Comparison of ENCODE assay signal across 1 cellular context in the genomic region with DNA sequence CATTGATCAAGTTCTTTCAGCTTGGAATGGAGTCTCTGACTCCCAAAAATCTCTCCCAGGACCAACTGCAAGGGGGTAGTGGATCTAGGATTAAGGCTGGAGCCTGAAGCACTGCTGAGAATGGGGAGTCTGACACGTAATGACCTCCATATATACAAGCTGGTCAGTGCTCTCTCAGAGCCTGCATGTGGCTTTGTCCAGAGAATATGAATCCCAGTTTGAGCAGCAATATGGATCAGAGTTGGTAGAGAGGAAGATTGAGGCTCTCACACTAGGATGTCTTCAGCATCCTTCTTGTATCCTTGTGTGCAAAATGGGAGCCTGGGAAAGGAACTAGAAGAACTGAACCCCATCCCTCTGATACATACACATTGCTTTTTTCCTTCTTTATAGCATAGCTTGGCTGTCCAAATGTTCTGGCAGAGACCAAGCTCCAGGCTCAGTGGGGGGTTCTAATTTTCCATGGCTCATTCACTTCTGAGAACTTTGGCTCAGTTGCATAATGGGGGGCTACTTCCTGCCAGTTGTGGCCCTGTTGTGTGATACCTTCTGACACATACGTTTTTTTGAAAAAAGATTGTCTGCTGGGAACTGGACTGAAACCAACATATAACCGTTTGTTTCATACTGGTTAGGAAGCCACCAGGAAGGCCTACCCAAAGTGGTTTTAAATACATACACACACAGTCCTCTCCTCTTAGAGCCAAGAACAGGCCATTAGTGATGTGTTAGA.
TF ChIP-seq lines count a peak whose summit lies in the region.

No MANE protein-coding gene starts in this region.

TF ChIP-seq in HepG2, 621 proteins besides CTCF, POLR2A, EP300 and RAD21 (continued from another document):
- TF ChIP-seq, protein P1, sequence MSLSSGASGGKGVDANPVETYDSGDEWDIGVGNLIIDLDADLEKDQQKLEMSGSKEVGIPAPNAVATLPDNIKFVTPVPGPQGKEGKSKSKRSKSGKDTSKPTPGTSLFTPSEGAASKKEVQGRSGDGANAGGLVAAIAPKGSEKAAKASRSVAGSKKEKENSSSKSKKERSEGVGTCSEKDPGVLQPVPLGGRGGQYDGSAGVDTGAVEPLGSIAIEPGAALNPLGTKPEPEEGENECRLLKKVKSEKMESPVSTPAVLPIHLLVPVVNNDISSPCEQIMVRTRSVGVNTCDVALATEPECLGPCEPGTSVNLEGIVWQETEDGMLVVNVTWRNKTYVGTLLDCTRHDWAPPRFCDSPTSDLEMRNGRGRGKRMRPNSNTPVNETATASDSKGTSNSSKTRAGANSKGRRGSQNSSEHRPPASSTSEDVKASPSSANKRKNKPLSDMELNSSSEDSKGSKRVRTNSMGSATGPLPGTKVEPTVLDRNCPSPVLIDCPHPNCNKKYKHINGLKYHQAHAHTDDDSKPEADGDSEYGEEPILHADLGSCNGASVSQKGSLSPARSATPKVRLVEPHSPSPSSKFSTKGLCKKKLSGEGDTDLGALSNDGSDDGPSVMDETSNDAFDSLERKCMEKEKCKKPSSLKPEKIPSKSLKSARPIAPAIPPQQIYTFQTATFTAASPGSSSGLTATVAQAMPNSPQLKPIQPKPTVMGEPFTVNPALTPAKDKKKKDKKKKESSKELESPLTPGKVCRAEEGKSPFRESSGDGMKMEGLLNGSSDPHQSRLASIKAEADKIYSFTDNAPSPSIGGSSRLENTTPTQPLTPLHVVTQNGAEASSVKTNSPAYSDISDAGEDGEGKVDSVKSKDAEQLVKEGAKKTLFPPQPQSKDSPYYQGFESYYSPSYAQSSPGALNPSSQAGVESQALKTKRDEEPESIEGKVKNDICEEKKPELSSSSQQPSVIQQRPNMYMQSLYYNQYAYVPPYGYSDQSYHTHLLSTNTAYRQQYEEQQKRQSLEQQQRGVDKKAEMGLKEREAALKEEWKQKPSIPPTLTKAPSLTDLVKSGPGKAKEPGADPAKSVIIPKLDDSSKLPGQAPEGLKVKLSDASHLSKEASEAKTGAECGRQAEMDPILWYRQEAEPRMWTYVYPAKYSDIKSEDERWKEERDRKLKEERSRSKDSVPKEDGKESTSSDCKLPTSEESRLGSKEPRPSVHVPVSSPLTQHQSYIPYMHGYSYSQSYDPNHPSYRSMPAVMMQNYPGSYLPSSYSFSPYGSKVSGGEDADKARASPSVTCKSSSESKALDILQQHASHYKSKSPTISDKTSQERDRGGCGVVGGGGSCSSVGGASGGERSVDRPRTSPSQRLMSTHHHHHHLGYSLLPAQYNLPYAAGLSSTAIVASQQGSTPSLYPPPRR (CRISPR knock-in tag; IDR thresholded peaks at IDR 0.05; ENCODE audit: borderline replicate concordance): no peak
- no peak for TF ChIP-seq SP140L (CRISPR knock-in tag; IDR thresholded peaks at IDR 0.05; ENCODE audit: borderline replicate concordance)
- TF ChIP-seq, protein P2, sequence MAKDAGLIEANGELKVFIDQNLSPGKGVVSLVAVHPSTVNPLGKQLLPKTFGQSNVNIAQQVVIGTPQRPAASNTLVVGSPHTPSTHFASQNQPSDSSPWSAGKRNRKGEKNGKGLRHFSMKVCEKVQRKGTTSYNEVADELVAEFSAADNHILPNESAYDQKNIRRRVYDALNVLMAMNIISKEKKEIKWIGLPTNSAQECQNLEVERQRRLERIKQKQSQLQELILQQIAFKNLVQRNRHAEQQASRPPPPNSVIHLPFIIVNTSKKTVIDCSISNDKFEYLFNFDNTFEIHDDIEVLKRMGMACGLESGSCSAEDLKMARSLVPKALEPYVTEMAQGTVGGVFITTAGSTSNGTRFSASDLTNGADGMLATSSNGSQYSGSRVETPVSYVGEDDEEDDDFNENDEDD (CRISPR knock-in tag; IDR thresholded peaks at IDR 0.05; ENCODE audit: borderline replicate concordance): no peak
- TF ChIP-seq, protein P3, sequence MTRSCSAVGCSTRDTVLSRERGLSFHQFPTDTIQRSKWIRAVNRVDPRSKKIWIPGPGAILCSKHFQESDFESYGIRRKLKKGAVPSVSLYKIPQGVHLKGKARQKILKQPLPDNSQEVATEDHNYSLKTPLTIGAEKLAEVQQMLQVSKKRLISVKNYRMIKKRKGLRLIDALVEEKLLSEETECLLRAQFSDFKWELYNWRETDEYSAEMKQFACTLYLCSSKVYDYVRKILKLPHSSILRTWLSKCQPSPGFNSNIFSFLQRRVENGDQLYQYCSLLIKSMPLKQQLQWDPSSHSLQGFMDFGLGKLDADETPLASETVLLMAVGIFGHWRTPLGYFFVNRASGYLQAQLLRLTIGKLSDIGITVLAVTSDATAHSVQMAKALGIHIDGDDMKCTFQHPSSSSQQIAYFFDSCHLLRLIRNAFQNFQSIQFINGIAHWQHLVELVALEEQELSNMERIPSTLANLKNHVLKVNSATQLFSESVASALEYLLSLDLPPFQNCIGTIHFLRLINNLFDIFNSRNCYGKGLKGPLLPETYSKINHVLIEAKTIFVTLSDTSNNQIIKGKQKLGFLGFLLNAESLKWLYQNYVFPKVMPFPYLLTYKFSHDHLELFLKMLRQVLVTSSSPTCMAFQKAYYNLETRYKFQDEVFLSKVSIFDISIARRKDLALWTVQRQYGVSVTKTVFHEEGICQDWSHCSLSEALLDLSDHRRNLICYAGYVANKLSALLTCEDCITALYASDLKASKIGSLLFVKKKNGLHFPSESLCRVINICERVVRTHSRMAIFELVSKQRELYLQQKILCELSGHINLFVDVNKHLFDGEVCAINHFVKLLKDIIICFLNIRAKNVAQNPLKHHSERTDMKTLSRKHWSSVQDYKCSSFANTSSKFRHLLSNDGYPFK (CRISPR knock-in tag; IDR thresholded peaks at IDR 0.05; ENCODE audit: borderline replicate concordance): no peak
- no peak for TF ChIP-seq ZNF343 (CRISPR knock-in tag; IDR thresholded peaks at IDR 0.05)
- TF ChIP-seq, protein P4, sequence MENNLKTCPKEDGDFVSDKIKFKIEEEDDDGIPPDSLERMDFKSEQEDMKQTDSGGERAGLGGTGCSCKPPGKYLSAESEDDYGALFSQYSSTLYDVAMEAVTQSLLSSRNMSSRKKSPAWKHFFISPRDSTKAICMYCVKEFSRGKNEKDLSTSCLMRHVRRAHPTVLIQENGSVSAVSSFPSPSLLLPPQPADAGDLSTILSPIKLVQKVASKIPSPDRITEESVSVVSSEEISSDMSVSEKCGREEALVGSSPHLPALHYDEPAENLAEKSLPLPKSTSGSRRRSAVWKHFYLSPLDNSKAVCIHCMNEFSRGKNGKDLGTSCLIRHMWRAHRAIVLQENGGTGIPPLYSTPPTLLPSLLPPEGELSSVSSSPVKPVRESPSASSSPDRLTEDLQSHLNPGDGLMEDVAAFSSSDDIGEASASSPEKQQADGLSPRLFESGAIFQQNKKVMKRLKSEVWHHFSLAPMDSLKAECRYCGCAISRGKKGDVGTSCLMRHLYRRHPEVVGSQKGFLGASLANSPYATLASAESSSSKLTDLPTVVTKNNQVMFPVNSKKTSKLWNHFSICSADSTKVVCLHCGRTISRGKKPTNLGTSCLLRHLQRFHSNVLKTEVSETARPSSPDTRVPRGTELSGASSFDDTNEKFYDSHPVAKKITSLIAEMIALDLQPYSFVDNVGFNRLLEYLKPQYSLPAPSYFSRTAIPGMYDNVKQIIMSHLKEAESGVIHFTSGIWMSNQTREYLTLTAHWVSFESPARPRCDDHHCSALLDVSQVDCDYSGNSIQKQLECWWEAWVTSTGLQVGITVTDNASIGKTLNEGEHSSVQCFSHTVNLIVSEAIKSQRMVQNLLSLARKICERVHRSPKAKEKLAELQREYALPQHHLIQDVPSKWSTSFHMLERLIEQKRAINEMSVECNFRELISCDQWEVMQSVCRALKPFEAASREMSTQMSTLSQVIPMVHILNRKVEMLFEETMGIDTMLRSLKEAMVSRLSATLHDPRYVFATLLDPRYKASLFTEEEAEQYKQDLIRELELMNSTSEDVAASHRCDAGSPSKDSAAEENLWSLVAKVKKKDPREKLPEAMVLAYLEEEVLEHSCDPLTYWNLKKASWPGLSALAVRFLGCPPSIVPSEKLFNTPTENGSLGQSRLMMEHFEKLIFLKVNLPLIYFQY (CRISPR knock-in tag; IDR thresholded peaks at IDR 0.05; ENCODE audit: borderline replicate concordance): no peak
- TF ChIP-seq ZNF572 (CRISPR knock-in tag; IDR thresholded peaks at IDR 0.05): no peak
- TF ChIP-seq ZSCAN25 (CRISPR knock-in tag; IDR thresholded peaks at IDR 0.05): no peak
